Comparison of ENCODE assay signal across 8 cellular contexts in genomic region chr2:111735838-111736711, GRCh38.
DNase-seq lines count a peak whose midpoint lies in the region; ATAC-seq and TF ChIP-seq lines count a peak whose summit lies in the region.
"Not testable (repeated sequence)": the region's sequence is repeated elsewhere in the genome, so short reads cannot be mapped to it uniquely, and the experiment has no call there.

No MANE protein-coding gene starts in this region.

- not testable (repeated sequence) for H3K36me3 ChIP-seq in prostate gland

- H3K4me1 Mint-ChIP-seq in activated CD8-positive, alpha-beta memory T cell treated with anti-CD3 and anti-CD28 coated beads, Interleukin-2, amount 10 ng/mL, durations not matched to agents 7 days and 5 days: not testable (repeated sequence)

- CTCF ChIA-PET in AG04450 (lab: Charles Lee); activated CD8-positive, alpha-beta memory T cell treated with anti-CD3 and anti-CD28 coated beads, Interleukin-2, amount 10 ng/mL, durations not matched to agents 7 days and 5 days (lab: Charles Lee): not testable (repeated sequence)

- H3K4me1 ChIP-seq in prostate gland (replicated peaks): not testable (repeated sequence)

- not testable (repeated sequence) for H3K27me3 Mint-ChIP-seq in activated CD8-positive, alpha-beta memory T cell treated with anti-CD3 and anti-CD28 coated beads, Interleukin-2, amount 10 ng/mL, durations not matched to agents 7 days and 5 days

- not testable (repeated sequence) for H3K27me3 ChIP-seq in AG04450 (ENCODE audit: control insufficient read depth, insufficient read depth, low read length); dorsolateral prefrontal cortex; prostate gland (replicated peaks; ENCODE audit: insufficient read depth)

- H3K4me3 ChIP-seq in AG04450 (ENCODE audit: low read depth, low read length); GM12875 (ENCODE audit: low read depth, low read length); dorsolateral prefrontal cortex; prostate gland: not testable (repeated sequence)

- intact Hi-C loops in dorsolateral prefrontal cortex (cut with DNase I); prostate gland (cut with DNase I): not testable (repeated sequence)

- WGBS in prostate gland: 6% methylated on average over 6 of the region's 9 CpGs

- not testable (repeated sequence) for H3K9me3 ChIP-seq in AG04450 (ENCODE audit: control insufficient read depth, insufficient read depth, low read length); prostate gland

- not testable (repeated sequence) for H3K4me3 Mint-ChIP-seq in activated CD8-positive, alpha-beta memory T cell treated with anti-CD3 and anti-CD28 coated beads, Interleukin-2, amount 10 ng/mL, durations not matched to agents 7 days and 5 days

- POLR2A ChIA-PET in AG04450 (lab: Yijun Ruan, JAX): not testable (repeated sequence)

- peak; percentile 38; the same call in 1 of the 2 replicates for TF ChIP-seq CTCF in AG04450 (IDR thresholded peaks at IDR 0.05; ENCODE audit: low read depth, low read length)
- TF ChIP-seq CTCF in GM12875 (IDR thresholded peaks at IDR 0.05; ENCODE audit: borderline replicate concordance, insufficient read depth, low read depth, low read length): peak; percentile 27; the same call in 1 of the 2 replicates
- peak in 53 of 56 donors; percentile 14 to 75 (median 60) for TF ChIP-seq CTCF in dorsolateral prefrontal cortex (IDR thresholded peaks at IDR 0.05 in 54 of 56, conservative IDR thresholded peaks at IDR 0.05 in 2 of 56; ENCODE audit: low read depth in 1 of 56, partially characterized antibody in 56 of 56)
- TF ChIP-seq CTCF in prostate gland (IDR thresholded peaks at IDR 0.05): peak in 2 of 4 experiments; percentile 66 to 71

- H3K27ac Mint-ChIP-seq in activated CD8-positive, alpha-beta memory T cell treated with anti-CD3 and anti-CD28 coated beads, Interleukin-2, amount 10 ng/mL, durations not matched to agents 7 days and 5 days: not testable (repeated sequence)

- not testable (repeated sequence) for TF ChIP-seq POLR2A in prostate gland (IDR thresholded peaks at IDR 0.05)

- not testable (repeated sequence) for H3K36me3 Mint-ChIP-seq in activated CD8-positive, alpha-beta memory T cell treated with anti-CD3 and anti-CD28 coated beads, Interleukin-2, amount 10 ng/mL, durations not matched to agents 7 days and 5 days

- DNase-seq in AG04450 (ENCODE audit: low read depth, low spot score) (peak; percentile 16), NCI-H446 (lab: John Stamatoyannopoulos, UW) (peak; percentile 23 to 64), iris pigment epithelial cell (ENCODE audit: low read depth) (peak; percentile 21), prostate gland (ENCODE audit: low spot score) (peak; percentile 40)
- DNase-seq in activated CD8-positive, alpha-beta memory T cell treated with anti-CD3 and anti-CD28 coated beads, Interleukin-2, amount 10 ng/mL, durations not matched to agents 7 days and 5 days; dorsolateral prefrontal cortex: not testable (repeated sequence)

- peak overlapping the region; percentile 47 for H3K27ac ChIP-seq in AG04450 (ENCODE audit: low read depth, low read length)
- H3K27ac ChIP-seq in dorsolateral prefrontal cortex: not testable (repeated sequence)
- H3K27ac ChIP-seq in prostate gland: peak overlapping the region in 1 of 2 donors; percentile 19

- peak; percentile 63 for ATAC-seq in HG02885 (IDR thresholded peaks at IDR 0.05; ENCODE audit: poor library complexity, unreplicated experiment)
- peak; percentile 81 for ATAC-seq in activated CD8-positive, alpha-beta memory T cell treated with anti-CD3 and anti-CD28 coated beads, Interleukin-2, amount 10 ng/mL, durations not matched to agents 7 days and 5 days

- H3K9me3 Mint-ChIP-seq in activated CD8-positive, alpha-beta memory T cell treated with anti-CD3 and anti-CD28 coated beads, Interleukin-2, amount 10 ng/mL, durations not matched to agents 7 days and 5 days (ENCODE audit: low read depth): not testable (repeated sequence)
